1 cellular context compared by ENCODE assay signal in the genomic region with DNA sequence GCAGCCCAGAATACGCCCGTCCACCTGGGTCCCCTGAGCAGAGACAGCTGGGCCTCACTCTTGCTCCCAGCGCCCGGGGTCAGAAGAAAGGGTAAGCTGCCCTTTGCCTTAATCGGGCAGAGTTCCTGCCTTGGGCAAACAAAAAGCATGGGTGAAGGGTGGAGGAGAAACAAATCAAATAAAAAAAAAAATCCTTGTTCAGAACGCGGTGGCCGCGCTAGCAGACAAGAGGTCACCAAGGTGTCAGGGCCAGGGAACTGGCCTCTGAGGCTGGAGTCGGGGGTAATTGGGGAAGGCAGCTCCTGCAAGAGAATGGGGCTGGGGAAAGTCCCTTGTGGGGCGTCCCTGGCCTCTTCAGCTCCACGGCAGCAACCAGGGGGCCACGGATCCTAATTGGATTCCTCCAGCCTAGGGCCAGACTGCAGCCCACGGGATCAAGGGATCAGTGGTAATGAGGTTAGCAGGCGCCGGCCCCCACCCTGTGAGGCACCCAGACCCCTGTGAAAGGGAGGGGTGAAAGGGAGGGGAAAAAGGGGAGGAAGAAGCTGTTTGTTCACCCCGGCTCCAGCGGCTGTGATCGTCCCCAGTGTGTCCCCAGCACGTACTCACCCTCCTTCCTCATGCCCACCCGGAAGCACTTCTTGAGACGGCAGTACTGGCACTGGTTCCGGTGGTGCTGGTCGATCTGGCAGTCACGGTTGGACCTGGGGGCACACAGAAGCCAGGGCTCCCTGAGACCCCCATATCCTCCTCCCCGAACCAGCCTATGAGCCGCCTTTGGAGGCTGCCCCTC.
TF ChIP-seq lines count a peak whose summit lies in the region.

No MANE protein-coding gene starts in this region.

TF ChIP-seq in WTC11, 78 proteins besides CTCF, POLR2A, EP300 and RAD21 (continued from another document):
- TF ChIP-seq FOXP1 (CRISPR knock-in tag; IDR thresholded peaks at IDR 0.05; ENCODE audit: borderline replicate concordance): no peak
- TF ChIP-seq, protein P1, sequence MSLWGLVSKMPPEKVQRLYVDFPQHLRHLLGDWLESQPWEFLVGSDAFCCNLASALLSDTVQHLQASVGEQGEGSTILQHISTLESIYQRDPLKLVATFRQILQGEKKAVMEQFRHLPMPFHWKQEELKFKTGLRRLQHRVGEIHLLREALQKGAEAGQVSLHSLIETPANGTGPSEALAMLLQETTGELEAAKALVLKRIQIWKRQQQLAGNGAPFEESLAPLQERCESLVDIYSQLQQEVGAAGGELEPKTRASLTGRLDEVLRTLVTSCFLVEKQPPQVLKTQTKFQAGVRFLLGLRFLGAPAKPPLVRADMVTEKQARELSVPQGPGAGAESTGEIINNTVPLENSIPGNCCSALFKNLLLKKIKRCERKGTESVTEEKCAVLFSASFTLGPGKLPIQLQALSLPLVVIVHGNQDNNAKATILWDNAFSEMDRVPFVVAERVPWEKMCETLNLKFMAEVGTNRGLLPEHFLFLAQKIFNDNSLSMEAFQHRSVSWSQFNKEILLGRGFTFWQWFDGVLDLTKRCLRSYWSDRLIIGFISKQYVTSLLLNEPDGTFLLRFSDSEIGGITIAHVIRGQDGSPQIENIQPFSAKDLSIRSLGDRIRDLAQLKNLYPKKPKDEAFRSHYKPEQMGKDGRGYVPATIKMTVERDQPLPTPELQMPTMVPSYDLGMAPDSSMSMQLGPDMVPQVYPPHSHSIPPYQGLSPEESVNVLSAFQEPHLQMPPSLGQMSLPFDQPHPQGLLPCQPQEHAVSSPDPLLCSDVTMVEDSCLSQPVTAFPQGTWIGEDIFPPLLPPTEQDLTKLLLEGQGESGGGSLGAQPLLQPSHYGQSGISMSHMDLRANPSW (CRISPR knock-in tag; conservative IDR thresholded peaks at IDR 0.05; ENCODE audit: low read depth): no peak
- TF ChIP-seq, protein P2, sequence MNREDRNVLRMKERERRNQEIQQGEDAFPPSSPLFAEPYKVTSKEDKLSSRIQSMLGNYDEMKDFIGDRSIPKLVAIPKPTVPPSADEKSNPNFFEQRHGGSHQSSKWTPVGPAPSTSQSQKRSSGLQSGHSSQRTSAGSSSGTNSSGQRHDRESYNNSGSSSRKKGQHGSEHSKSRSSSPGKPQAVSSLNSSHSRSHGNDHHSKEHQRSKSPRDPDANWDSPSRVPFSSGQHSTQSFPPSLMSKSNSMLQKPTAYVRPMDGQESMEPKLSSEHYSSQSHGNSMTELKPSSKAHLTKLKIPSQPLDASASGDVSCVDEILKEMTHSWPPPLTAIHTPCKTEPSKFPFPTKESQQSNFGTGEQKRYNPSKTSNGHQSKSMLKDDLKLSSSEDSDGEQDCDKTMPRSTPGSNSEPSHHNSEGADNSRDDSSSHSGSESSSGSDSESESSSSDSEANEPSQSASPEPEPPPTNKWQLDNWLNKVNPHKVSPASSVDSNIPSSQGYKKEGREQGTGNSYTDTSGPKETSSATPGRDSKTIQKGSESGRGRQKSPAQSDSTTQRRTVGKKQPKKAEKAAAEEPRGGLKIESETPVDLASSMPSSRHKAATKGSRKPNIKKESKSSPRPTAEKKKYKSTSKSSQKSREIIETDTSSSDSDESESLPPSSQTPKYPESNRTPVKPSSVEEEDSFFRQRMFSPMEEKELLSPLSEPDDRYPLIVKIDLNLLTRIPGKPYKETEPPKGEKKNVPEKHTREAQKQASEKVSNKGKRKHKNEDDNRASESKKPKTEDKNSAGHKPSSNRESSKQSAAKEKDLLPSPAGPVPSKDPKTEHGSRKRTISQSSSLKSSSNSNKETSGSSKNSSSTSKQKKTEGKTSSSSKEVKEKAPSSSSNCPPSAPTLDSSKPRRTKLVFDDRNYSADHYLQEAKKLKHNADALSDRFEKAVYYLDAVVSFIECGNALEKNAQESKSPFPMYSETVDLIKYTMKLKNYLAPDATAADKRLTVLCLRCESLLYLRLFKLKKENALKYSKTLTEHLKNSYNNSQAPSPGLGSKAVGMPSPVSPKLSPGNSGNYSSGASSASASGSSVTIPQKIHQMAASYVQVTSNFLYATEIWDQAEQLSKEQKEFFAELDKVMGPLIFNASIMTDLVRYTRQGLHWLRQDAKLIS (CRISPR knock-in tag; IDR thresholded peaks at IDR 0.05; ENCODE audit: borderline replicate concordance): no peak
- no peak for TF ChIP-seq ZNF219 (CRISPR knock-in tag; IDR thresholded peaks at IDR 0.05; ENCODE audit: borderline replicate concordance)
- TF ChIP-seq, protein P3, sequence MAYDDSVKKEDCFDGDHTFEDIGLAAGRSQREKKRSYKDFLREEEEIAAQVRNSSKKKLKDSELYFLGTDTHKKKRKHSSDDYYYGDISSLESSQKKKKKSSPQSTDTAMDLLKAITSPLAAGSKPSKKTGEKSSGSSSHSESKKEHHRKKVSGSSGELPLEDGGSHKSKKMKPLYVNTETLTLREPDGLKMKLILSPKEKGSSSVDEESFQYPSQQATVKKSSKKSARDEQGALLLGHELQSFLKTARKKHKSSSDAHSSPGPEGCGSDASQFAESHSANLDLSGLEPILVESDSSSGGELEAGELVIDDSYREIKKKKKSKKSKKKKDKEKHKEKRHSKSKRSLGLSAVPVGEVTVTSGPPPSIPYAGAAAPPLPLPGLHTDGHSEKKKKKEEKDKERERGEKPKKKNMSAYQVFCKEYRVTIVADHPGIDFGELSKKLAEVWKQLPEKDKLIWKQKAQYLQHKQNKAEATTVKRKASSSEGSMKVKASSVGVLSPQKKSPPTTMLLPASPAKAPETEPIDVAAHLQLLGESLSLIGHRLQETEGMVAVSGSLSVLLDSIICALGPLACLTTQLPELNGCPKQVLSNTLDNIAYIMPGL (CRISPR knock-in tag; IDR thresholded peaks at IDR 0.05): no peak
